ENCODE assay signal across 8 cellular contexts in genomic region chr11:63767415-63768231, GRCh38. TPM values are rescaled to one million over a fixed set of nuclear protein-coding genes. Genes with fewer than 3 reads are reported as not detected.
A peak's percentile ranks its signal among the peaks of the same experiment; 100 is the strongest.
DNase-seq lines count a peak whose midpoint lies in the region; ATAC-seq, FAIRE-seq and TF ChIP-seq lines count a peak whose summit lies in the region.

No MANE protein-coding gene starts in this region.

- peak in 1 of 2 experiments; percentile 51; a peak in 2 of 4 replicates for TF ChIP-seq POLR2A in HepG2 (IDR thresholded peaks at IDR 0.05; ENCODE audit: insufficient read depth in 1 of 2, low read depth in 2 of 2, low read length in 2 of 2)

- ATAC-seq in GM21390 (IDR thresholded peaks at IDR 0.05; ENCODE audit: unreplicated experiment) (peak; percentile 29), HepG2 (peak; percentile 12; the same call in 2 of the 3 replicates), HG03457 (IDR thresholded peaks at IDR 0.05; ENCODE audit: unreplicated experiment) (no peak)

- no peak for TF ChIP-seq CTCF in HepG2 (CRISPR knock-in tag; IDR thresholded peaks at IDR 0.05)

- H3K9ac ChIP-seq in HepG2 (ENCODE audit: insufficient read depth, low read depth, low read length): peak overlapping the region; percentile 80

- H2AFZ ChIP-seq in HepG2 (ENCODE audit: low read length): no peak overlapping the region

- peak; percentile 66 for FAIRE-seq in HepG2 (lab: Jason Lieb, UNC)

- TSS peak; percentile 97 for BruUV-seq in HepG2 (replicated peaks; lab: Mats Ljungman, UMichigan)

- peaks cover 43% of the 10 kb centered on the region for H3K4me1 ChIP-seq in HepG2 (ENCODE audit: insufficient read depth, low read length)

- TF ChIP-seq EP300 in HepG2 (IDR thresholded peaks at IDR 0.05; ENCODE audit: low read depth in 2 of 2, low read length in 2 of 2) (no peak), HepG2 (CRISPR knock-in tag; IDR thresholded peaks at IDR 0.05; ENCODE audit: borderline replicate concordance) (no peak)

- peak overlapping the region; percentile 86 for H3K27ac ChIP-seq in HepG2 (ENCODE audit: extremely low read length, insufficient read depth, low read length)

- H3K9me3 ChIP-seq in HepG2 (ENCODE audit: low read length): no peaks in the 10 kb centered on the region

- peaks cover 0 to 2% of the 10 kb centered on the region in 2 experiments; a peak in 1 of 5 replicates for H3K36me3 ChIP-seq in HepG2 (replicated peaks in 1 of 2; ENCODE audit: control insufficient read depth in 1 of 2, insufficient read depth in 2 of 2, low read length in 2 of 2)

- in situ Hi-C loops in HepG2 (cut with HindIII; ENCODE audit: extremely low pct_ligation_motif_present, low pct_unique_long_range_greater_than_20kb): loop anchor here (10.0 kb wide), 1 partner anchor 147 kb away; the partner anchor contains the start of gene RCOR2

- DNase-seq in Ammon's horn (ENCODE audit: low spot score) (peak; percentile 68), NCI-H2196 treated with DMSO at 0.1 percent for 48 hours (lab: John Stamatoyannopoulos, UW; ENCODE audit: unreplicated experiment) (peak; percentile 38), HepG2 (ENCODE audit: low spot score) (peak; percentile 49)
- peak; percentile 25 to 37 for DNase-seq in activated CD4-positive, alpha-beta T cell treated with anti-CD3 and anti-CD28 coated beads for 4 hours
- peak; percentile 16 for DNase-seq in effector CD8-positive, alpha-beta T cell (lab: John Stamatoyannopoulos, UW)
- peak; percentile 18 for DNase-seq in stimulated activated CD4-positive, alpha-beta T cell treated with anti-CD3 and anti-CD28 coated beads, Interleukin-4, amount 100 ng/mL, for 1 hour

- H4K20me1 ChIP-seq in HepG2 (ENCODE audit: insufficient read depth, low read length): no peaks in the 10 kb centered on the region; the same call in 1 of the 2 replicates

- peaks cover 0 to 4% of the 10 kb centered on the region in 2 experiments; a peak in 1 of 5 replicates for H3K27me3 ChIP-seq in HepG2 (ENCODE audit: control insufficient read depth in 1 of 2, insufficient read depth in 2 of 2, low read length in 2 of 2)

- H3K4me2 ChIP-seq in HepG2 (ENCODE audit: low read depth, low read length): peak overlapping the region; percentile 76

- CTCF ChIA-PET in HepG2 (lab: Yijun Ruan, JAX; ENCODE audit: low intra/inter-chr PET ratio, low total read pairs): interaction anchor here (1.1 kb wide), 1 partner anchor 179 kb away, joined by 3 read pairs; no protein-coding TSS in a partner anchor

- TF ChIP-seq RAD21 in HepG2 (CRISPR knock-in tag; IDR thresholded peaks at IDR 0.05): no peak

- POLR2A ChIA-PET in HepG2 (lab: Yijun Ruan, JAX): interaction anchor here (0.6 to 4.3 kb wide), 14 partner anchors 10 to 886 kb away, joined by 3 to 22 read pairs (median 7); partner anchors contain the start of genes MARK2, RTN3 and SLC3A2

- 2% methylated on average over 30 of the region's 36 CpGs for WGBS in HepG2 (ENCODE audit: low lambda C conversion rate)

- intact Hi-C loops in HepG2 (cut with micrococcal nuclease; ENCODE audit: unreplicated experiment): loop anchor here (2.0 to 10.0 kb wide), 5 partner anchors 45 to 180 kb away; partner anchors contain the start of gene SPINDOC

- peaks cover 7% of the 10 kb centered on the region for H3K79me2 ChIP-seq in HepG2 (ENCODE audit: insufficient read depth, low read length)

- peak overlapping the region; percentile 65 to 98 (median 85) for H3K4me3 ChIP-seq in HepG2 (replicated peaks in 1 of 3; ENCODE audit: insufficient read depth in 1 of 3, low read depth in 2 of 3, low read length in 3 of 3)

TF ChIP-seq in HepG2, 621 proteins besides CTCF, POLR2A, EP300 and RAD21 (continues in another document):
- TF ChIP-seq MEIS2 (CRISPR knock-in tag; IDR thresholded peaks at IDR 0.05): 0 out of 2 replicates have a peak, but pooled peaks have one; percentile 32
- TF ChIP-seq ZBTB10 (CRISPR knock-in tag; IDR thresholded peaks at IDR 0.05; ENCODE audit: borderline replicate concordance): peak; percentile 88; the same call in 1 of the 2 replicates
- TF ChIP-seq ZNF558 (CRISPR knock-in tag; IDR thresholded peaks at IDR 0.05; ENCODE audit: borderline replicate concordance): no peak
- TF ChIP-seq ZBTB14 (CRISPR knock-in tag; IDR thresholded peaks at IDR 0.05): 0 out of 2 replicates have a peak, but pooled peaks have one; percentile 34
- TF ChIP-seq AGO2 (optimal IDR thresholded peaks at IDR 0.05; ENCODE audit: low read depth, low read length): peak; percentile 29
- TF ChIP-seq PLRG1 (conservative IDR thresholded peaks at IDR 0.05): no peak

RNA-seq across cellular contexts. Expression of gene ZFTA, which starts 1.0 kb away (rescaled TPM):
- total RNA-seq in HepG2 (2016; rRNA removed; fragmentation: Illumina TruSeq; extraction: Trizol): 6.5 and 10.4 TPM in 2 replicates
- 1.1 and 1.6 TPM in 2 replicates for total RNA-seq in HepG2 (2016; cell fraction: cytosol; rRNA removed; fragmentation: Illumina TruSeq; extraction: Trizol; ENCODE audit: low read depth)
- 5.9 and 9.4 TPM in 2 replicates for total RNA-seq in HepG2 (2016; cell fraction: insoluble cytoplasmic fraction; rRNA removed; fragmentation: Illumina TruSeq; extraction: Trizol)
- total RNA-seq in HepG2 (2016; cell fraction: membrane; rRNA removed; fragmentation: Illumina TruSeq; extraction: Trizol): 4.9 and 5.3 TPM in 2 replicates
- total RNA-seq in HepG2 (2016; cell fraction: nucleus; rRNA removed; fragmentation: Illumina TruSeq; extraction: Trizol): 8.8 and 11.2 TPM in 2 replicates
- 3.9 and 5.6 TPM in 2 replicates for polyA plus RNA-seq in HepG2 (2011; rRNA removed)
- polyA plus RNA-seq in HepG2 (2011; cell fraction: cytosol; rRNA removed): 2.2 and 3.2 TPM in 2 replicates
- 15.3 and 19.0 TPM in 2 replicates for polyA plus RNA-seq in HepG2 (2011; cell fraction: nucleus; rRNA removed)
- polyA plus RNA-seq in HepG2 (2012): 6.4 and 6.6 TPM in 2 replicates
- polyA plus RNA-seq in HepG2 (2016; cell fraction: cytosol; fragmentation: Illumina TruSeq; extraction: Trizol; ENCODE audit: low read depth): 0.53 and 0.94 TPM in 2 replicates
- polyA plus RNA-seq in HepG2 (2016; cell fraction: insoluble cytoplasmic fraction; fragmentation: Illumina TruSeq; extraction: Trizol; ENCODE audit: low read depth): 6.0 and 6.2 TPM in 2 replicates
- 2.1 and 2.6 TPM in 2 replicates for polyA plus RNA-seq in HepG2 (2016; cell fraction: membrane; fragmentation: Illumina TruSeq; extraction: Trizol; ENCODE audit: low read depth)
- 20.0 and 22.4 TPM in 2 replicates for polyA plus RNA-seq in HepG2 (2016; cell fraction: nucleus; fragmentation: Illumina TruSeq; extraction: Trizol; ENCODE audit: insufficient read depth, low read depth)
- polyA minus RNA-seq in HepG2 (2011; rRNA and poly(A)+ RNA removed; ENCODE audit: low replicate concordance): 4.8 and 5.2 TPM in 2 replicates
- 4.2 and 4.4 TPM in 2 replicates for polyA minus RNA-seq in HepG2 (2011; cell fraction: cytosol; rRNA and poly(A)+ RNA removed)
- 9.0 and 11.1 TPM in 2 replicates for polyA minus RNA-seq in HepG2 (2011; cell fraction: nucleus; rRNA and poly(A)+ RNA removed)

RNA-seq across cellular contexts. Expression of gene SPINDOC, which starts 45.6 kb away (rescaled TPM):
- total RNA-seq in HepG2 (2016; rRNA removed; fragmentation: Illumina TruSeq; extraction: Trizol): 23.6 and 29.9 TPM in 2 replicates
- 44.1 and 45.2 TPM in 2 replicates for total RNA-seq in HepG2 (2016; cell fraction: cytosol; rRNA removed; fragmentation: Illumina TruSeq; extraction: Trizol; ENCODE audit: low read depth)
- total RNA-seq in HepG2 (2016; cell fraction: insoluble cytoplasmic fraction; rRNA removed; fragmentation: Illumina TruSeq; extraction: Trizol): 19.6 and 30.8 TPM in 2 replicates
- total RNA-seq in HepG2 (2016; cell fraction: membrane; rRNA removed; fragmentation: Illumina TruSeq; extraction: Trizol): 65.9 and 67.9 TPM in 2 replicates
- 18.3 and 21.0 TPM in 2 replicates for total RNA-seq in HepG2 (2016; cell fraction: nucleus; rRNA removed; fragmentation: Illumina TruSeq; extraction: Trizol)
- polyA plus RNA-seq in HepG2 (2011; rRNA removed): 21.4 and 24.8 TPM in 2 replicates
- 20.8 and 31.5 TPM in 2 replicates for polyA plus RNA-seq in HepG2 (2011; cell fraction: cytosol; rRNA removed)
- 29.5 and 33.6 TPM in 2 replicates for polyA plus RNA-seq in HepG2 (2011; cell fraction: nucleus; rRNA removed)
- 17.1 and 21.7 TPM in 2 replicates for polyA plus RNA-seq in HepG2 (2012)
- polyA plus RNA-seq in HepG2 (2016; cell fraction: cytosol; fragmentation: Illumina TruSeq; extraction: Trizol; ENCODE audit: low read depth): 69.3 and 70.4 TPM in 2 replicates
- polyA plus RNA-seq in HepG2 (2016; cell fraction: insoluble cytoplasmic fraction; fragmentation: Illumina TruSeq; extraction: Trizol; ENCODE audit: low read depth): 36.8 and 41.3 TPM in 2 replicates
- 88.9 and 91.0 TPM in 2 replicates for polyA plus RNA-seq in HepG2 (2016; cell fraction: membrane; fragmentation: Illumina TruSeq; extraction: Trizol; ENCODE audit: low read depth)
- polyA plus RNA-seq in HepG2 (2016; cell fraction: nucleus; fragmentation: Illumina TruSeq; extraction: Trizol; ENCODE audit: insufficient read depth, low read depth): 55.9 and 57.5 TPM in 2 replicates
- polyA minus RNA-seq in HepG2 (2011; rRNA and poly(A)+ RNA removed; ENCODE audit: low replicate concordance): 17.5 and 25.8 TPM in 2 replicates
- polyA minus RNA-seq in HepG2 (2011; cell fraction: cytosol; rRNA and poly(A)+ RNA removed): 9.3 and 10.1 TPM in 2 replicates
- polyA minus RNA-seq in HepG2 (2011; cell fraction: nucleus; rRNA and poly(A)+ RNA removed): 13.3 and 14.8 TPM in 2 replicates

Comparison
In these comparisons a context has a peak if more than half of its experiments do, and no peak if none do; other contexts are left out.
1. DNase-seq: peak in every context shown above with its lines; median percentile 68 in Ammon's horn; 49 in HepG2; 38 in NCI-H2196 treated with DMSO at 0.1 percent for 48 hours; 31 in activated CD4-positive, alpha-beta T cell treated with anti-CD3 and anti-CD28 coated beads for 4 hours; 18 in stimulated activated CD4-positive, alpha-beta T cell treated with anti-CD3 and anti-CD28 coated beads, Interleukin-4, amount 100 ng/mL, for 1 hour; 16 in effector CD8-positive, alpha-beta T cell.